Comparison of ENCODE assay signal across 1 cellular context in genomic region chr7:29022291-29022988, GRCh38.
TF ChIP-seq lines count a peak whose summit lies in the region.

No MANE protein-coding gene starts in this region.

TF ChIP-seq in IMR-90, 13 proteins besides CTCF, POLR2A, EP300 and RAD21 (continued from another document):
- no peak for TF ChIP-seq USF2 (IDR thresholded peaks at IDR 0.05; ENCODE audit: low read depth, low read length)
- no peak for TF ChIP-seq CHD1 (IDR thresholded peaks at IDR 0.05; ENCODE audit: low read depth, low read length)
- TF ChIP-seq NFE2L2 (IDR thresholded peaks at IDR 0.05; ENCODE audit: low read depth, low read length), result no peak
- TF ChIP-seq CEBPB (IDR thresholded peaks at IDR 0.05; ENCODE audit: low read depth, low read length), result no peak
- no peak for TF ChIP-seq RFX5 (IDR thresholded peaks at IDR 0.05; ENCODE audit: low read depth, low read length)
- TF ChIP-seq MAZ (IDR thresholded peaks at IDR 0.05; ENCODE audit: borderline replicate concordance, low read depth, low read length), result no peak
- no peak for TF ChIP-seq BHLHE40 (IDR thresholded peaks at IDR 0.05; ENCODE audit: low read depth, low read length)
